In the genomic region with DNA sequence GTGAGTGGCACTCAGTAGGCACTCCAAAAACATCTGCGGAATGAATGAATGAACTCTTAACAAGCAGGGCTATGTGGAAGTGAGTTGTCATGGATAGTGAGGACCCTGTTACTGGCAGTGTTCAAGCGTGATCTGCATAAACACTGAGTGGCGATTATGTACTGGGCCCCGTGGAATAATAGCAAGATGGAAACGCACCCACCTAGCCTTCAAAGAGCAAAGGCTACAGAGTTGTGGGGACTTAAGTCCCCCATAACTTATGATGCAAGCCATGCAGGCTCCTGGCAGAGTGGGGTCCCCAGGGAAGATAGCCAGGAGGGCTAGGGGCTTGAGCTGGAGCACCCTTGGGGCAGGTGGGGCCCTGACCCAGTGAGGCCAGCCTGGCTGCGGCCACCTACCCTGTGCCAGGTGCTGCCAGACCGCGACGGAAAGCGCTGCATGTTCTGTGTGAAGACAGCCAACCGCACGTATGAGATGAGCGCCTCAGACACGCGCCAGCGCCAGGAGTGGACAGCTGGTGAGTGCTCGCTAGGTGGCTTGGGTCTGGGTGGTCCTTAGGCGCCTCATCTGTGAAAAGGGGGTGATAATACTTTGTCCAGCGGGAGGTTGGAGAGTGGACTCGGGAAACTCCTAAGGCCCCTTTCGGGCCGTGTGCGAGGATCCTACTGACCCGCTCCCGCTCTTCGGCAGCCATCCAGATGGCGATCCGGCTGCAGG, we compare ENCODE assay signal across 8 cellular contexts.
DNase-seq lines count a peak whose midpoint lies in the region; ATAC-seq lines count a peak whose summit lies in the region.

No MANE protein-coding gene starts in this region.

- ATAC-seq in HG03378 (IDR thresholded peaks at IDR 0.05; ENCODE audit: unreplicated experiment) (no peak), HG03196 (IDR thresholded peaks at IDR 0.05; ENCODE audit: unreplicated experiment) (no peak)

- H3K4me1 ChIP-seq in adipocyte (ENCODE audit: control insufficient read depth, insufficient read depth, low read length) = peaks cover 5% of the 10 kb centered on the region

- peak; percentile 14 for DNase-seq in HS-5 (ENCODE audit: low read depth)
- DNase-seq in adipocyte (ENCODE audit: low read depth) = peak; percentile 34
- no peak for DNase-seq in stimulated activated CD4-positive, alpha-beta T cell treated with anti-CD3 and anti-CD28 coated beads, Interleukin-2, amount 100 ng/mL, for 48 hours
- DNase-seq in DMS114 treated with DMSO at 0.1 percent for 48 hours (lab: John Stamatoyannopoulos, UW; ENCODE audit: unreplicated experiment) = no peak

- H3K9me3 ChIP-seq in adipocyte (ENCODE audit: control insufficient read depth, low read length) = no peaks in the 10 kb centered on the region

- no peaks in the 10 kb centered on the region for H3K36me3 ChIP-seq in adipocyte (ENCODE audit: control insufficient read depth, insufficient read depth, low read length, severe bottlenecking)

- peak overlapping the region in 1 of 21 experiments; percentile 3 for H3K27ac ChIP-seq in skin epidermis

- peak overlapping the region; percentile 55 for H3K9ac ChIP-seq in adipocyte (ENCODE audit: low read length)

- H3K4me3 ChIP-seq in adipocyte (ENCODE audit: low read length) = peak overlapping the region; percentile 85
- H3K4me3 ChIP-seq in iPS-11a (ENCODE audit: low read depth, low read length) = peak overlapping the region; percentile 38
- H3K4me3 ChIP-seq in skin epidermis = peak overlapping the region; percentile 6 to 52 (median 33)

- H3K27me3 ChIP-seq in adipocyte (replicated peaks; ENCODE audit: control insufficient read depth, insufficient read depth, low read length) = peaks cover 27% of the 10 kb centered on the region

Comparison
In these comparisons a context has a peak if more than half of its experiments do, and no peak if none do; other contexts are left out.
1. DNase-seq: peak in HS-5 (single experiment) and adipocyte (single experiment); none in stimulated activated CD4-positive, alpha-beta T cell treated with anti-CD3 and anti-CD28 coated beads, Interleukin-2, amount 100 ng/mL, for 48 hours (0 of 2) and DMS114 treated with DMSO at 0.1 percent for 48 hours (single experiment).
2. H3K4me3 ChIP-seq: peak in every context shown above with its lines; median percentile 85 in adipocyte; 38 in iPS-11a; 33 in skin epidermis.